Comparison of ENCODE assay signal across 17 cellular contexts in the genomic region with DNA sequence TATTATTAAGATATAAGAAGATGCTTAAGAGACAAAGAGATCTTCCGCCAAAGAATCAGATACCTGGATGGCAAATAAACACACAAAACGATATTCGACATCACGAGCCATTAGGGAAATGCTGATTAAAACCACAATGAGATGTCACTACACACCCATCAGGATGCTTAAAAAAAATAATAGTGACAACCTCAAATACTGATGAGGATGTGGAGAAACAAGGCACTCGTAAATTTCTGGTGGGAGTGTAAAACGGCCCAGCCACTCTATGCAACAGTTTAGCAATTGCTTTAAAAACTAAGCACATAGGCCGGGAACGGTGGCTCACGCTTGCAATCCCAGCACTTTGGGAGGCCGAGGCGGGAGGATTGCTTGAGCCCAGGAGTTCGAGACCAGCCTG. TPM values are rescaled to one million over a fixed set of nuclear protein-coding genes. Genes with fewer than 3 reads are reported as not detected.
DNase-seq lines count a peak whose midpoint lies in the region; ATAC-seq and TF ChIP-seq lines count a peak whose summit lies in the region.
"Had no signal": no experiment of that assay in that cellular context is flagged by ENCODE, and none has a peak within 500 bp of the region (broad histone marks: within the 10 kb centered on the region; RNA-seq: fewer than 3 reads in every experiment).

No MANE protein-coding gene starts in this region.

- ATAC-seq in activated CD8-positive, alpha-beta T cell treated with anti-CD3 and anti-CD28 coated beads, Interleukin-2, amount 10 ng/mL, durations not matched to agents 7 days and 5 days: no peak
- no peak for ATAC-seq in naive thymus-derived CD4-positive, alpha-beta T cell
- ATAC-seq in gastroesophageal sphincter (no peak), HG02571 (IDR thresholded peaks at IDR 0.05; ENCODE audit: unreplicated experiment) (no peak)

- H3K27me3 ChIP-seq in naive thymus-derived CD4-positive, alpha-beta T cell (ENCODE audit: control insufficient read depth in 2 of 2, insufficient read depth in 2 of 2, low read length in 2 of 2): no peaks in the 10 kb centered on the region
- H3K27me3 ChIP-seq in gastroesophageal sphincter: no peaks in the 10 kb centered on the region
- H3K27me3 ChIP-seq: cardiac muscle cell, upper lobe of right lung had no signal

- H3K4me1 ChIP-seq in HEK293 (ENCODE audit: control insufficient read depth, insufficient read depth, low read length): peaks cover 23% of the 10 kb centered on the region
- peaks cover 42 to 48% of the 10 kb centered on the region in 2 donors for H3K4me1 ChIP-seq in naive thymus-derived CD4-positive, alpha-beta T cell (ENCODE audit: control insufficient read depth in 2 of 2, insufficient read depth in 2 of 2, low read length in 2 of 2)
- peaks cover 0 to 36% (median 19%) of the 10 kb centered on the region in 3 donors for H3K4me1 ChIP-seq in gastroesophageal sphincter

- H3K9me3 Mint-ChIP-seq in T-helper 1 cell treated with Interleukin-12 subunit alpha and Interleukin-12 subunit beta and Interleukin-4 antibody, amounts not matched to agents 30 μg/mL and 1 μg/mL, for 36 hours: no peaks in the 10 kb centered on the region
- H3K9me3 Mint-ChIP-seq in activated CD8-positive, alpha-beta T cell treated with anti-CD3 and anti-CD28 coated beads, Interleukin-2, amount 10 ng/mL, durations not matched to agents 7 days and 5 days (ENCODE audit: insufficient read depth): no peaks in the 10 kb centered on the region
- no peaks in the 10 kb centered on the region for H3K9me3 Mint-ChIP-seq in naive thymus-derived CD4-positive, alpha-beta T cell
- H3K9me3 Mint-ChIP-seq: neural crest cell had no signal

- peaks cover 0 to 5% of the 10 kb centered on the region in 2 experiments; a peak in 2 of 3 replicates for H3K36me3 ChIP-seq in HEK293 (ENCODE audit: control insufficient read depth in 2 of 2, insufficient read depth in 1 of 2, low read length in 2 of 2)
- H3K36me3 ChIP-seq in naive thymus-derived CD4-positive, alpha-beta T cell (ENCODE audit: control insufficient read depth in 2 of 3, insufficient read depth in 3 of 3, low read length in 3 of 3): no peaks in the 10 kb centered on the region
- peaks cover 0 to 5% of the 10 kb centered on the region in 2 donors for H3K36me3 ChIP-seq in gastroesophageal sphincter
- H3K36me3 ChIP-seq: cardiac muscle cell, upper lobe of right lung had no signal

- peaks cover 35% of the 10 kb centered on the region for H3K4me1 Mint-ChIP-seq in T-helper 1 cell treated with Interleukin-12 subunit alpha and Interleukin-12 subunit beta and Interleukin-4 antibody, amounts not matched to agents 30 μg/mL and 1 μg/mL, for 36 hours (ENCODE audit: low read depth)
- H3K4me1 Mint-ChIP-seq in activated CD8-positive, alpha-beta T cell treated with anti-CD3 and anti-CD28 coated beads, Interleukin-2, amount 10 ng/mL, durations not matched to agents 7 days and 5 days (ENCODE audit: low read depth): peaks cover 62% of the 10 kb centered on the region
- H3K4me1 Mint-ChIP-seq in naive thymus-derived CD4-positive, alpha-beta T cell: peaks cover 30 to 64% (median 47%) of the 10 kb centered on the region in 7 donors

- 87 to 92% methylated on average over 10 to 12 of the region's 12 CpGs for WGBS in gastroesophageal sphincter (ENCODE audit: low coverage in 1 of 2), 2 donors

- no peaks in the 10 kb centered on the region for H3K9me3 ChIP-seq in HEK293 (ENCODE audit: control insufficient read depth, insufficient read depth, low read depth, low read length)
- H3K9me3 ChIP-seq in naive thymus-derived CD4-positive, alpha-beta T cell (ENCODE audit: control insufficient read depth in 2 of 3, low read length in 3 of 3): no peaks in the 10 kb centered on the region
- no peaks in the 10 kb centered on the region for H3K9me3 ChIP-seq in gastroesophageal sphincter
- H3K9me3 ChIP-seq: upper lobe of right lung had no signal

- DNase-seq in T-helper 1 cell (no peak), SW 1271 (lab: John Stamatoyannopoulos, UW) (no peak)
- DNase-seq in activated CD8-positive, alpha-beta T cell treated with anti-CD3 and anti-CD28 coated beads, Interleukin-2, amount 10 ng/mL, durations not matched to agents 7 days and 5 days: no peak
- DNase-seq in naive thymus-derived CD4-positive, alpha-beta T cell: peak in 1 of 9 donors; percentile 9
- DNase-seq: 8988T, Karpas-422, kidney, mesenchymal stem cell, NCI-H1436, RPMI8226, upper lobe of right lung had no signal

- TF ChIP-seq CTCF in HEK293 (tag by site-specific recombination; IDR thresholded peaks at IDR 0.05) (no peak), gastroesophageal sphincter (IDR thresholded peaks at IDR 0.05) (no peak)

- no peaks in the 10 kb centered on the region for H3K27me3 Mint-ChIP-seq in T-helper 1 cell treated with Interleukin-12 subunit alpha and Interleukin-12 subunit beta and Interleukin-4 antibody, amounts not matched to agents 30 μg/mL and 1 μg/mL, for 36 hours (ENCODE audit: low read depth)
- no peaks in the 10 kb centered on the region for H3K27me3 Mint-ChIP-seq in activated CD8-positive, alpha-beta T cell treated with anti-CD3 and anti-CD28 coated beads, Interleukin-2, amount 10 ng/mL, durations not matched to agents 7 days and 5 days (ENCODE audit: low read depth)
- H3K27me3 Mint-ChIP-seq in naive thymus-derived CD4-positive, alpha-beta T cell: no peaks in the 10 kb centered on the region

- no peak for TF ChIP-seq EP300 in gastroesophageal sphincter (IDR thresholded peaks at IDR 0.05)

- H3K27ac ChIP-seq in HEK293 (ENCODE audit: extremely low read depth, low read depth, low read length): no peak overlapping the region
- peak overlapping the region; percentile 85 for H3K27ac ChIP-seq in naive thymus-derived CD4-positive, alpha-beta T cell (ENCODE audit: low read depth, low read length)
- H3K27ac ChIP-seq in gastroesophageal sphincter: no peak overlapping the region
- H3K27ac ChIP-seq: cardiac muscle cell had no signal

- H3K27ac Mint-ChIP-seq in T-helper 1 cell treated with Interleukin-12 subunit alpha and Interleukin-12 subunit beta and Interleukin-4 antibody, amounts not matched to agents 30 μg/mL and 1 μg/mL, for 36 hours: peak overlapping the region; percentile 45
- H3K27ac Mint-ChIP-seq in activated CD8-positive, alpha-beta T cell treated with anti-CD3 and anti-CD28 coated beads, Interleukin-2, amount 10 ng/mL, durations not matched to agents 7 days and 5 days: peak overlapping the region; percentile 99
- H3K27ac Mint-ChIP-seq in naive thymus-derived CD4-positive, alpha-beta T cell: peak overlapping the region; percentile 92 to 99 (median 97)

- no peak overlapping the region for H3K4me3 Mint-ChIP-seq in T-helper 1 cell treated with Interleukin-12 subunit alpha and Interleukin-12 subunit beta and Interleukin-4 antibody, amounts not matched to agents 30 μg/mL and 1 μg/mL, for 36 hours
- peak overlapping the region; percentile 25 for H3K4me3 Mint-ChIP-seq in activated CD8-positive, alpha-beta T cell treated with anti-CD3 and anti-CD28 coated beads, Interleukin-2, amount 10 ng/mL, durations not matched to agents 7 days and 5 days
- peak overlapping the region in 8 of 10 donors; percentile 19 to 88 (median 78) for H3K4me3 Mint-ChIP-seq in naive thymus-derived CD4-positive, alpha-beta T cell
- H3K4me3 Mint-ChIP-seq: neural crest cell had no signal

- intact Hi-C loops in naive thymus-derived CD4-positive, alpha-beta T cell (cut with micrococcal nuclease): loop anchor here in 1 of 2 donors (2.0 to 10.0 kb wide), 2 partner anchors 265 to 921 kb away; partner anchors contain the start of genes ENGASE and RNF213

- no peaks in the 10 kb centered on the region for H3K36me3 Mint-ChIP-seq in T-helper 1 cell treated with Interleukin-12 subunit alpha and Interleukin-12 subunit beta and Interleukin-4 antibody, amounts not matched to agents 30 μg/mL and 1 μg/mL, for 36 hours (ENCODE audit: low read depth)
- H3K36me3 Mint-ChIP-seq in activated CD8-positive, alpha-beta T cell treated with anti-CD3 and anti-CD28 coated beads, Interleukin-2, amount 10 ng/mL, durations not matched to agents 7 days and 5 days (ENCODE audit: low read depth): peaks cover 2% of the 10 kb centered on the region
- H3K36me3 Mint-ChIP-seq in naive thymus-derived CD4-positive, alpha-beta T cell: no peaks in the 10 kb centered on the region

- H3K4me3 ChIP-seq in HEK293 (ENCODE audit: low read depth, low read length): no peak overlapping the region
- peak overlapping the region; percentile 12 for H3K4me3 ChIP-seq in naive thymus-derived CD4-positive, alpha-beta T cell (ENCODE audit: low read length)
- no peak overlapping the region for H3K4me3 ChIP-seq in gastroesophageal sphincter
- H3K4me3 ChIP-seq: cardiac muscle cell, upper lobe of right lung had no signal

- CTCF ChIA-PET in HEK293 (lab: Yijun Ruan, JAX): interaction anchor here (0.6 to 3.2 kb wide), 6 partner anchors 9 to 429 kb away, joined by 3 to 41 read pairs (median 6); no protein-coding TSS in a partner anchor
- CTCF ChIA-PET in activated CD8-positive, alpha-beta T cell treated with anti-CD3 and anti-CD28 coated beads, Interleukin-2, amount 10 ng/mL, durations not matched to agents 7 days and 5 days (lab: Charles Lee): interaction anchor here (1.0 to 4.9 kb wide), 4 partner anchors 9 to 105 kb away, joined by 4 to 52 read pairs (median 6); partner anchors contain the start of gene GAA
- CTCF ChIA-PET in naive thymus-derived CD4-positive, alpha-beta T cell (lab: Charles Lee): interaction anchor here (1.0 to 2.2 kb wide), 3 partner anchors 9 to 150 kb away, joined by 4 to 11 read pairs (median 5); no protein-coding TSS in a partner anchor

- no peak for TF ChIP-seq POLR2A in gastroesophageal sphincter (IDR thresholded peaks at IDR 0.05)

- POLR2A ChIA-PET in HEK293 (lab: Yijun Ruan, JAX): no interaction called here
- POLR2A ChIA-PET in activated CD8-positive, alpha-beta T cell treated with anti-CD3 and anti-CD28 coated beads, Interleukin-2, amount 10 ng/mL, durations not matched to agents 7 days and 5 days (lab: Charles Lee): interaction anchor here (0.6 to 1.0 kb wide), 2 partner anchors 157 to 201 kb away, joined by 3 to 5 read pairs; partner anchors contain the start of gene CBX4
- POLR2A ChIA-PET in naive thymus-derived CD4-positive, alpha-beta T cell (lab: Charles Lee): interaction anchor here (0.6 to 2.5 kb wide), 10 partner anchors 18 to 903 kb away, joined by 3 to 10 read pairs (median 3); partner anchors contain the start of genes CBX4, CBX8 and GAA

TF ChIP-seq in HEK293, 187 proteins besides CTCF, POLR2A, EP300 and RAD21 (continues in another document):
- TF ChIP-seq ZBTB8A (tag by site-specific recombination; IDR thresholded peaks at IDR 0.05): no peak

RNA-seq across cellular contexts. Expression of gene TBC1D16, which starts 39.4 kb away (rescaled TPM):
- total RNA-seq in activated CD8-positive, alpha-beta T cell treated with anti-CD3 and anti-CD28 coated beads, Interleukin-2, amount 10 ng/mL, durations not matched to agents 7 days and 5 days: 1 to 10 TPM; 1.3 to 2.1 TPM
- total RNA-seq in naive thymus-derived CD4-positive, alpha-beta T cell: 1 to 10 TPM in 4 of 5 experiments, under 1 TPM in 1; 0.95 to 2.5 (median 1.6) TPM
- under 1 TPM; 0.44 to 0.85 TPM for polyA plus RNA-seq in naive thymus-derived CD4-positive, alpha-beta T cell
- total RNA-seq in gastroesophageal sphincter: 10 to 100 TPM; 26.5 to 44.3 (median 36.3) TPM

RNA-seq across cellular contexts. Expression of gene CCDC40, which starts 40.2 kb away (rescaled TPM):
- not detected for total RNA-seq in activated CD8-positive, alpha-beta T cell treated with anti-CD3 and anti-CD28 coated beads, Interleukin-2, amount 10 ng/mL, durations not matched to agents 7 days and 5 days
- total RNA-seq in naive thymus-derived CD4-positive, alpha-beta T cell: 1 to 10 TPM in 2 of 5 experiments, under 1 TPM in 3; 0.43 to 3.0 (median 0.79) TPM
- not detected for polyA plus RNA-seq in naive thymus-derived CD4-positive, alpha-beta T cell
- 10 to 100 TPM in 1 of 4 donors, 1 to 10 TPM in 3; 4.3 to 17.3 (median 5.5) TPM for total RNA-seq in gastroesophageal sphincter

Comparison
In these comparisons a context has a peak if more than half of its experiments do, and no peak if none do; other contexts are left out.
1. H3K27ac Mint-ChIP-seq: peak in every context shown above with its lines; median percentile 99 in activated CD8-positive, alpha-beta T cell treated with anti-CD3 and anti-CD28 coated beads, Interleukin-2, amount 10 ng/mL, durations not matched to agents 7 days and 5 days; 97 in naive thymus-derived CD4-positive, alpha-beta T cell; 45 in T-helper 1 cell treated with Interleukin-12 subunit alpha and Interleukin-12 subunit beta and Interleukin-4 antibody, amounts not matched to agents 30 μg/mL and 1 μg/mL, for 36 hours.
2. RNA of gene TBC1D16, which starts 39.4 kb away (total RNA-seq): 26.5 to 44.3 TPM in gastroesophageal sphincter; 1.3 to 2.1 TPM in activated CD8-positive, alpha-beta T cell treated with anti-CD3 and anti-CD28 coated beads, Interleukin-2, amount 10 ng/mL, durations not matched to agents 7 days and 5 days and 0.95 to 2.5 TPM in naive thymus-derived CD4-positive, alpha-beta T cell; every median in the first group is over 4 times any median in the second.